ENCODE assay signal across 12 cellular contexts in genomic region chr15:59632714-59633113, GRCh38. TPM values are rescaled to one million over a fixed set of nuclear protein-coding genes. Genes with fewer than 3 reads are reported as not detected.
DNase-seq lines count a peak whose midpoint lies in the region; ATAC-seq and TF ChIP-seq lines count a peak whose summit lies in the region.
"Had no signal": no experiment of that assay in that cellular context is flagged by ENCODE, and none has a peak within 500 bp of the region (broad histone marks: within the 10 kb centered on the region; RNA-seq: fewer than 3 reads in every experiment).

No MANE protein-coding gene starts in this region.

- BruUV-seq in MCF 10A (replicated peaks; lab: Mats Ljungman, UMichigan) (no TSS peak), Panc1 (replicated peaks; lab: Mats Ljungman, UMichigan) (no TSS peak)

- H3K4me3 Mint-ChIP-seq in MCF 10A (ENCODE audit: unreplicated experiment) = no peak overlapping the region
- no peak overlapping the region for H3K4me3 Mint-ChIP-seq in type B pancreatic cell
- H3K4me3 Mint-ChIP-seq: stimulated activated naive CD8-positive, alpha-beta T cell treated with anti-CD3 and anti-CD28 coated beads, Interleukin-15, Interleukin-2, amounts not matched to agents 100 ng/mL and 50 ng/mL, for 24 hours had no signal

- no peak for TF ChIP-seq POLR2A in breast epithelium (IDR thresholded peaks at IDR 0.05)

- peak; percentile 34 for TF ChIP-seq CTCF in MCF 10A (IDR thresholded peaks at IDR 0.05; ENCODE audit: unreplicated experiment)
- TF ChIP-seq CTCF in breast epithelium (IDR thresholded peaks at IDR 0.05) = no peak
- TF ChIP-seq CTCF in Panc1 (IDR thresholded peaks at IDR 0.05) = peak; percentile 72
- TF ChIP-seq CTCF in fibroblast of mammary gland (conservative IDR thresholded peaks at IDR 0.05; ENCODE audit: control insufficient read depth, insufficient read depth, low read depth, low read length) = peak; percentile 52
- TF ChIP-seq CTCF in type B pancreatic cell (conservative IDR thresholded peaks at IDR 0.05) = peak; percentile 58

- in situ Hi-C loops in Panc1 (cut with HindIII; ENCODE audit: low pct_unique_long_range_greater_than_20kb, low sequenced_read_pairs) = no loop called here

- H3K27ac Mint-ChIP-seq in MCF 10A (ENCODE audit: low read depth, unreplicated experiment) = no peak overlapping the region
- no peak overlapping the region for H3K27ac Mint-ChIP-seq in type B pancreatic cell
- H3K27ac Mint-ChIP-seq: stimulated activated naive CD8-positive, alpha-beta T cell treated with anti-CD3 and anti-CD28 coated beads, Interleukin-15, Interleukin-2, amounts not matched to agents 100 ng/mL and 50 ng/mL, for 24 hours had no signal

- DNase-seq in MCF 10A (ENCODE audit: unreplicated experiment) (peak; percentile 36), breast epithelium (ENCODE audit: low spot score in 2 of 2) (no peak), Panc1 (ENCODE audit: low read depth, low spot score) (no peak), fibroblast of mammary gland (ENCODE audit: low read depth) (peak; percentile 5), type B pancreatic cell (ENCODE audit: extremely low spot score, unreplicated experiment) (no peak)
- DNase-seq in central memory CD4-positive, alpha-beta T cell = no peak
- DNase-seq in stimulated activated CD4-positive, alpha-beta T cell treated with anti-CD3 and anti-CD28 coated beads, Interleukin-4, amount 100 ng/mL, for 4 hours = no peak
- DNase-seq: caudate nucleus had no signal

- CTCF ChIA-PET in MCF 10A (lab: Yijun Ruan, JAX) = interaction anchor here (0.6 to 16.0 kb wide), 9 partner anchors 9 to 809 kb away, joined by 3 to 196 read pairs (median 3); no protein-coding TSS in a partner anchor
- CTCF ChIA-PET in Panc1 (lab: Charles Lee) = interaction anchor here (1.2 to 3.1 kb wide), 2 partner anchors 100 to 104 kb away, joined by 4 to 15 read pairs; no protein-coding TSS in a partner anchor

- H3K36me3 Mint-ChIP-seq in MCF 10A (ENCODE audit: insufficient read depth, unreplicated experiment) (peaks cover 16% of the 10 kb centered on the region), type B pancreatic cell (peaks cover 12% of the 10 kb centered on the region)

- H3K36me3 ChIP-seq in breast epithelium (no peaks in the 10 kb centered on the region), Panc1 (ENCODE audit: control insufficient read depth, insufficient read depth, low read length) (no peaks in the 10 kb centered on the region)

- intact Hi-C loops in MCF 10A (cut with micrococcal nuclease) (no loop called here), breast epithelium (cut with DNase I; ENCODE audit: low total_unique reads) (loop anchor here (5.0 kb wide), 1 partner anchor 275 kb away; no protein-coding TSS in a partner anchor), Panc1 (cut with micrococcal nuclease; ENCODE audit: unreplicated experiment) (no loop called here)

- H3K9me3 Mint-ChIP-seq in MCF 10A (ENCODE audit: unreplicated experiment) (no peaks in the 10 kb centered on the region), type B pancreatic cell (no peaks in the 10 kb centered on the region)
- H3K9me3 Mint-ChIP-seq: stimulated activated naive CD8-positive, alpha-beta T cell treated with anti-CD3 and anti-CD28 coated beads, Interleukin-15, Interleukin-2, amounts not matched to agents 100 ng/mL and 50 ng/mL, for 24 hours had no signal

- no peaks in the 10 kb centered on the region for H3K27me3 Mint-ChIP-seq in MCF 10A (ENCODE audit: insufficient read depth, unreplicated experiment)
- no peaks in the 10 kb centered on the region for H3K27me3 Mint-ChIP-seq in type B pancreatic cell
- H3K27me3 Mint-ChIP-seq: stimulated activated naive CD8-positive, alpha-beta T cell treated with anti-CD3 and anti-CD28 coated beads, Interleukin-15, Interleukin-2, amounts not matched to agents 100 ng/mL and 50 ng/mL, for 24 hours had no signal

- H3K4me1 ChIP-seq in breast epithelium (no peaks in the 10 kb centered on the region), Panc1 (ENCODE audit: control insufficient read depth, insufficient read depth, low read length) (no peaks in the 10 kb centered on the region)

- ATAC-seq in Panc1 (peak; percentile 83), esophagus mucosa (no peak)

- POLR2A ChIA-PET in MCF 10A (lab: Yijun Ruan, JAX) (interaction anchor here (0.7 to 1.3 kb wide), 4 partner anchors 8 to 100 kb away, joined by 3 to 6 read pairs (median 3); no protein-coding TSS in a partner anchor), Panc1 (lab: Charles Lee) (no interaction called here)

- no peaks in the 10 kb centered on the region for H3K9me3 ChIP-seq in breast epithelium
- H3K9me3 ChIP-seq in Panc1 (ENCODE audit: control insufficient read depth, insufficient read depth, low read depth, low read length) = no peaks in the 10 kb centered on the region
- H3K9me3 ChIP-seq: BLaER1 treated with 17β-estradiol and CSF1 and Interleukin-3, amounts not matched to agents 10 nM and 100 nM had no signal

- H3K4me3 ChIP-seq in breast epithelium (no peak overlapping the region), Panc1 (ENCODE audit: low read depth in 2 of 2, low read length in 2 of 2) (no peak overlapping the region), fibroblast of mammary gland (ENCODE audit: control insufficient read depth, low read depth, low read length) (no peak overlapping the region)
- H3K4me3 ChIP-seq: BLaER1 treated with 17β-estradiol and CSF1 and Interleukin-3, amounts not matched to agents 10 nM and 100 nM had no signal

- no peak overlapping the region for H3K27ac ChIP-seq in breast epithelium
- no peak overlapping the region for H3K27ac ChIP-seq in Panc1 (ENCODE audit: low read length)
- H3K27ac ChIP-seq: BLaER1 treated with 17β-estradiol and CSF1 and Interleukin-3, amounts not matched to agents 10 nM and 100 nM had no signal

- H3K27me3 ChIP-seq in breast epithelium = no peaks in the 10 kb centered on the region
- H3K27me3 ChIP-seq in Panc1 (ENCODE audit: control insufficient read depth, insufficient read depth, low read length) = no peaks in the 10 kb centered on the region
- H3K27me3 ChIP-seq: BLaER1 treated with 17β-estradiol and CSF1 and Interleukin-3, amounts not matched to agents 10 nM and 100 nM had no signal

- H3K4me1 Mint-ChIP-seq in MCF 10A (ENCODE audit: insufficient read depth, unreplicated experiment) (no peaks in the 10 kb centered on the region), type B pancreatic cell (ENCODE audit: unreplicated experiment) (peaks cover 8% of the 10 kb centered on the region)

RNA-seq across cellular contexts. Expression of gene GCNT3, which starts 21.1 kb away (rescaled TPM):
- total RNA-seq in MCF 10A (2022) (not detected in 2 replicates), breast epithelium (1 to 10 TPM in 1 of 3 donors, not detected in 2; 5.2 TPM), Panc1 (2021; ENCODE audit: unreplicated experiment) (not detected), type B pancreatic cell (ENCODE audit: low replicate concordance) (19.6 and 32.7 TPM in 2 replicates), esophagus mucosa (11.4 TPM)
- not detected for polyA plus RNA-seq in Panc1 (2012; ENCODE audit: insufficient read length)
- total RNA-seq: skeletal muscle tissue had no signal

RNA-seq across cellular contexts. Expression of gene GTF2A2, which starts 24.6 kb away (rescaled TPM):
- total RNA-seq in MCF 10A (2022) (152 and 165 TPM in 2 replicates), breast epithelium (10 to 100 TPM; 20.3 to 40.7 (median 36.1) TPM), Panc1 (2021; ENCODE audit: unreplicated experiment) (234 TPM), type B pancreatic cell (ENCODE audit: low replicate concordance) (109 and 115 TPM in 2 replicates), esophagus mucosa (61.5 TPM)
- 73.2 TPM for polyA plus RNA-seq in Panc1 (2012; ENCODE audit: insufficient read length)

RNA-seq across cellular contexts. Expression of gene BNIP2, which starts 56.4 kb away (rescaled TPM):
- total RNA-seq in MCF 10A (2022) = 80.7 and 91.5 TPM in 2 replicates
- total RNA-seq in breast epithelium = 100 to 1,000 TPM; 167 TPM
- 70.7 TPM for total RNA-seq in Panc1 (2021; ENCODE audit: unreplicated experiment)
- 44.5 TPM for polyA plus RNA-seq in Panc1 (2012; ENCODE audit: insufficient read length)
- 37.6 and 48.9 TPM in 2 replicates for total RNA-seq in type B pancreatic cell (ENCODE audit: low replicate concordance)
- 39.9 TPM for total RNA-seq in esophagus mucosa

Comparison
In these comparisons a context has a peak if more than half of its experiments do, and no peak if none do; other contexts are left out.
1. DNase-seq: peak in MCF 10A (single experiment) and fibroblast of mammary gland (single experiment); none in breast epithelium (0 of 2), Panc1 (single experiment), type B pancreatic cell (single experiment), central memory CD4-positive, alpha-beta T cell (single experiment) and stimulated activated CD4-positive, alpha-beta T cell treated with anti-CD3 and anti-CD28 coated beads, Interleukin-4, amount 100 ng/mL, for 4 hours (0 of 2).
2. CTCF ChIP-seq: peak in MCF 10A (single experiment), Panc1 (single experiment), fibroblast of mammary gland (single experiment) and type B pancreatic cell (single experiment); none in breast epithelium (0 of 3).